12 cellular contexts compared by ENCODE assay signal in the genomic region with DNA sequence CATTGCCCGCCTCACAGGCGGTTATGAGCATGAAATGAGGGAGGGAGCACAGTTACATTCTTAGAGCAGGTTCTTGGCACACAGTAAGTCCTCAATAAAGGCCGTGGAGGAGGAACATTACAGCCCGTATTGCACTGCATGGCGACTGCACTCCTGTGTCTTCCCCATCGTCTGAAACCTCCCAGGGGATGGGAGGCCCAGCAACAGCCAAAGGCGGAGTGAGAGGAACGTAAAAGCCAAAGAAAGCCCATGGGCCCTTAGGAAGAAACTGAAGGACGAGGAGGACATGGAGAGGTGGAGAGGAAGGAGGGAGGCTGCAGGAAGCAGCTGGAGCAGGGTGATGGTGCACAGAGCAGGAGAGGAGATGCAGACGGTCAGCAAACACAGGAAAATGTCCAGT. TPM values are rescaled to one million over a fixed set of nuclear protein-coding genes. Genes with fewer than 3 reads are reported as not detected.
"Had no signal": no experiment of that assay in that cellular context is flagged by ENCODE, and none has a peak within 500 bp of the region (broad histone marks: within the 10 kb centered on the region; RNA-seq: fewer than 3 reads in every experiment).

No MANE protein-coding gene starts in this region.

RNA-seq across cellular contexts. Expression of a gene that starts 1.1 kb away (rescaled TPM):
- total RNA-seq: activated CD4-positive, alpha-beta memory T cell treated with anti-CD3 and anti-CD28 coated beads for 36 hours; activated naive CD4-positive, alpha-beta T cell treated with anti-CD3 and anti-CD28 coated beads for 36 hours; activated naive CD4-positive, alpha-beta T cell treated with anti-CD3 and anti-CD28 coated beads, Interleukin-2, amount 50 U/mL, for 72 hours; activated T-helper 1 cell treated with anti-CD3 and anti-CD28 coated beads, Interleukin-12 subunit alpha, Interleukin-12 subunit beta, Interleukin-2, Interleukin-4 antibody, amounts not matched to agents 30 ng/mL and 10 ng/mL and 1 ng/mL, durations not matched to agents 14 hours and 24 hours and 36 hours; adrenal gland; astrocyte; body of pancreas; M059J; PC-3; SJSA1; WTC11 had no signal
- polyA plus RNA-seq: SK-N-SH had no signal
